1 cellular context compared by ENCODE assay signal in genomic region chr5:101143526-101143925, GRCh38.
TF ChIP-seq lines count a peak whose summit lies in the region.

No MANE protein-coding gene starts in this region.

TF ChIP-seq in GM23338, 12 proteins besides CTCF, POLR2A, EP300 and RAD21 (continued from another document):
- TF ChIP-seq ZNF462 (CRISPR knock-in tag; IDR thresholded peaks at IDR 0.05) (no peak), CREB1 (CRISPR knock-in tag; IDR thresholded peaks at IDR 0.05; ENCODE audit: low read depth) (no peak), ZNF331 (CRISPR knock-in tag; IDR thresholded peaks at IDR 0.05; ENCODE audit: low read depth) (no peak)
